ENCODE assay signal across 1 cellular context in genomic region chr7:45368129-45368807, GRCh38.
TF ChIP-seq lines count a peak whose summit lies in the region.

No MANE protein-coding gene starts in this region.

TF ChIP-seq in K562, 482 proteins besides CTCF, POLR2A, EP300 and RAD21 (continued from another document):
- no peak for TF ChIP-seq NKRF (IDR thresholded peaks at IDR 0.05; ENCODE audit: borderline replicate concordance)
- TF ChIP-seq KAT8 (IDR thresholded peaks at IDR 0.05; ENCODE audit: low read depth), result no peak
